ENCODE assay signal across 7 cellular contexts in the genomic region with DNA sequence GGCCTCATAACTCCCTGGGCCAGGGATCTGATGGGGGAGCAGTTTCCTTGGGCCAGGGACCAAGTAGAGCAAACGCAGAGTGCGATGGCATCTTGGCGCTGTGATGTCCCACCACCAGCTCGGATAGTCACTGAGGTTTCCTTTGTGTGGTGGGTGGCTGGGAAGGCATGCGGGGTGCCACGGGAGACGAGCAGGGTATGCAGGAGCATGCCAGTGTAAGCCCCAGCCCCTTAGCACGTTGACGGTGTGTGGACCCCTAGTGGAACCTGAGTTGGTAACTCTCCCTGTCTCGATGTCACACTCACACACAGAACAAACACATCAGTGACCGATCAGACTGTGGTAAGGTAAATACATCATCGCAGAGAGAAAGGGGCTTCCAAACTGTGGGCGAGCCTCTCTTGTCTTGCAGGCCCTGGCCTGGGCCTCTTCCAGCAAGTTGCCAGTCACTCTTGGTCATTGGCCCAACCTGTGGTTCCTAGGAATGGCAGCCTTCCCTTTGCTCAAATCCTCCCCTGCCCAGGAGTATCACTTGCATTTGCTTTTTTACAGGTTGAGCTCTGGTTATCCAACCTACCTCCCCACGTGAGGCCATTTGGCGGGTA.
"Had no signal": no experiment of that assay in that cellular context is flagged by ENCODE, and none has a peak within 500 bp of the region (broad histone marks: within the 10 kb centered on the region; RNA-seq: fewer than 3 reads in every experiment).

No MANE protein-coding gene starts in this region.

- H3K36me3 ChIP-seq: HAP-1 had no signal

- H3K4me1 ChIP-seq: HAP-1 had no signal

- H3K9me3 Mint-ChIP-seq: GM23338 had no signal

- H3K4me3 Mint-ChIP-seq: GM23338 had no signal

- DNase-seq: H7, IMR-90 had no signal

- H3K4me2 ChIP-seq: GM23338 had no signal

- ATAC-seq: GM23338, HCT116, K562 had no signal

- H3K4me3 ChIP-seq: GM23338, HAP-1, K562 had no signal

- H3K9me3 ChIP-seq: HAP-1 had no signal

- H2AFZ ChIP-seq: GM23338 had no signal

- FAIRE-seq: HTR-8/SVneo, K562 had no signal

- H3K27ac Mint-ChIP-seq: GM23338 had no signal
